18 cellular contexts compared by ENCODE assay signal in genomic region chr5:174725991-174726601, GRCh38. TPM values are rescaled to one million over a fixed set of nuclear protein-coding genes. Genes with fewer than 3 reads are reported as not detected.
A peak's percentile ranks its signal among the peaks of the same experiment; 100 is the strongest.
DNase-seq lines count a peak whose midpoint lies in the region; FAIRE-seq and TF ChIP-seq lines count a peak whose summit lies in the region.
"Had no signal": no experiment of that assay in that cellular context is flagged by ENCODE, and none has a peak within 500 bp of the region (broad histone marks: within the 10 kb centered on the region; RNA-seq: fewer than 3 reads in every experiment).

No MANE protein-coding gene starts in this region.

- POLR2A ChIA-PET in AG04450 (lab: Yijun Ruan, JAX): interaction anchor here (0.5 to 0.6 kb wide), 2 partner anchors 25 to 176 kb away, joined by 3 to 5 read pairs; no protein-coding TSS in a partner anchor
- POLR2A ChIA-PET in HEK293 (lab: Yijun Ruan, JAX): interaction anchor here (0.6 kb wide), 2 partner anchors 166 to 358 kb away, joined by 3 read pairs; no protein-coding TSS in a partner anchor
- POLR2A ChIA-PET in H1 (lab: Charles Lee; ENCODE audit: partially characterized antibody): no interaction called here

- no peak overlapping the region for H2BK120ac ChIP-seq in H1 (replicated peaks; ENCODE audit: low read depth, low read length)

- H3K4ac ChIP-seq in H1 (replicated peaks; ENCODE audit: insufficient read length, low read depth, low read length): no peak overlapping the region

- TF ChIP-seq RAD21 in H1 (IDR thresholded peaks at IDR 0.05 in 1 of 2, conservative IDR thresholded peaks at IDR 0.05 in 1 of 2; ENCODE audit: low read depth in 2 of 2, low read length in 2 of 2) (no peak), neural cell (conservative IDR thresholded peaks at IDR 0.05) (no peak)

- peak overlapping the region; percentile 81 to 92; a peak in 1 of 4 replicates for H3K4me2 ChIP-seq in H1 (ENCODE audit: insufficient read depth in 1 of 2, low read depth in 2 of 2, low read length in 2 of 2)
- no peak overlapping the region for H3K4me2 ChIP-seq in neural cell (ENCODE audit: low read length)

- H3K79me2 ChIP-seq in H1 (ENCODE audit: control insufficient read depth in 1 of 2, insufficient read depth in 2 of 2, low read length in 2 of 2) (no peaks in the 10 kb centered on the region), neural cell (replicated peaks; ENCODE audit: insufficient read depth, low read length) (no peaks in the 10 kb centered on the region)

- TF ChIP-seq EP300 in H1 (IDR thresholded peaks at IDR 0.05; ENCODE audit: borderline replicate concordance in 1 of 2, low read depth in 2 of 2, low read length in 2 of 2): no peak
- TF ChIP-seq EP300 in neural cell (conservative IDR thresholded peaks at IDR 0.05; ENCODE audit: poor library complexity, severe bottlenecking): no peak

- 10% methylated on average over 11 of the region's 11 CpGs; no CpG with 5 or more reads in 1 of the 2 experiments for WGBS in H1 (ENCODE audit: extremely low coverage in 1 of 2, insufficient coverage in 1 of 2, insufficient read length in 1 of 2, insufficient replicate concordance in 2 of 2, low coverage in 1 of 2, low lambda C conversion rate in 2 of 2, missing lambda C conversion rate in 1 of 2), 2 experiments

- H3K9me2 ChIP-seq in neural cell (ENCODE audit: insufficient read depth, low read length): no peaks in the 10 kb centered on the region

- H3K18ac ChIP-seq in H1 (ENCODE audit: extremely low read depth, low read length): no peak overlapping the region

- H3K4me3 ChIP-seq in AG04450 (ENCODE audit: low read depth, low read length) (peak overlapping the region; percentile 69), HEK293 (ENCODE audit: low read depth, low read length) (peak overlapping the region; percentile 80), H1 (ENCODE audit: extremely low read depth in 1 of 4, insufficient read depth in 2 of 4, low read depth in 3 of 4, low read length in 4 of 4) (peak overlapping the region in 1 of 4 experiments; percentile 38; a peak in 2 of 8 replicates), neural cell (ENCODE audit: low read length) (no peak overlapping the region)

- H3K4me1 ChIP-seq in HEK293 (ENCODE audit: control insufficient read depth, insufficient read depth, low read length) (peaks cover 35% of the 10 kb centered on the region), H1 (replicated peaks in 1 of 4; ENCODE audit: control insufficient read depth in 3 of 4, insufficient read depth in 4 of 4, low read length in 3 of 4) (peaks cover 8 to 22% (median 15%) of the 10 kb centered on the region in 4 experiments)

- peaks cover 17% of the 10 kb centered on the region for H3K23me2 ChIP-seq in H1 (ENCODE audit: low read depth, low read length)

- TF ChIP-seq CTCF in AG04450 (IDR thresholded peaks at IDR 0.05; ENCODE audit: low read depth, low read length) (no peak), HEK293 (tag by site-specific recombination; IDR thresholded peaks at IDR 0.05) (no peak), H1 (IDR thresholded peaks at IDR 0.05; ENCODE audit: control extremely low read depth in 1 of 3, insufficient read depth in 1 of 3, low read depth in 1 of 3, low read length in 3 of 3) (no peak), neural cell (IDR thresholded peaks at IDR 0.05; ENCODE audit: poor library complexity, severe bottlenecking) (no peak)

- H2AK5ac ChIP-seq in H1 (ENCODE audit: low read depth, low read length): no peak overlapping the region

- DNase-seq in AG04450 (ENCODE audit: low read depth, low spot score) (no peak), H1 (ENCODE audit: low read depth in 1 of 2, low spot score in 2 of 2) (no peak), amygdala (lab: John Stamatoyannopoulos, UW) (no peak), NCI-H774 (lab: John Stamatoyannopoulos, UW) (no peak), retina (no peak), NOMO-1 treated with dmso at 0.1 percent for 144 hours (lab: John Stamatoyannopoulos, UW; ENCODE audit: unreplicated experiment) (no peak)
- DNase-seq: activated CD4-positive, alpha-beta T cell treated with anti-CD3 and anti-CD28 coated beads for 4 hours; DMS79 treated with DMSO at 0.1 percent for 48 hours; effector CD8-positive, alpha-beta T cell; kidney glomerular epithelial cell; OCI-M1; stimulated activated CD4-positive, alpha-beta T cell treated with anti-CD3 and anti-CD28 coated beads, Interleukin-15, amount 100 ng/mL, for 24 hours; upper lobe of left lung had no signal

- no peak overlapping the region for H2BK20ac ChIP-seq in H1 (ENCODE audit: low read length)

- no peak for TF ChIP-seq POLR2A in H1 (IDR thresholded peaks at IDR 0.05; ENCODE audit: control extremely low read depth in 1 of 2, low read depth in 2 of 2, low read length in 2 of 2)

- H3K27ac ChIP-seq in AG04450 (ENCODE audit: low read depth, low read length): no peak overlapping the region
- peak overlapping the region; percentile 25; the same call in 1 of the 2 replicates for H3K27ac ChIP-seq in HEK293 (ENCODE audit: extremely low read depth, low read depth, low read length)
- H3K27ac ChIP-seq in H1 (ENCODE audit: low read depth, low read length): no peak overlapping the region
- H3K27ac ChIP-seq in neural cell (ENCODE audit: low read length): no peak overlapping the region
- H3K27ac ChIP-seq: gastroesophageal sphincter, upper lobe of left lung had no signal

- H4K20me1 ChIP-seq in H1 (replicated peaks in 1 of 2; ENCODE audit: control insufficient read depth in 1 of 2, insufficient read depth in 2 of 2, low read length in 2 of 2) (peaks cover 23 to 26% of the 10 kb centered on the region in 2 experiments), neural cell (ENCODE audit: insufficient read depth) (no peaks in the 10 kb centered on the region)

- CTCF ChIA-PET in AG04450 (lab: Charles Lee) (interaction anchor here (0.5 to 4.7 kb wide), 3 partner anchors 73 to 306 kb away, joined by 3 to 32 read pairs (median 3); no protein-coding TSS in a partner anchor), HEK293 (lab: Yijun Ruan, JAX) (interaction anchor here (1.1 kb wide), 2 partner anchors 302 to 306 kb away, joined by 3 to 4 read pairs; no protein-coding TSS in a partner anchor), H1 (lab: Charles Lee; ENCODE audit: partially characterized antibody) (interaction anchor here (0.7 to 3.9 kb wide), 5 partner anchors 11 to 324 kb away, joined by 3 to 21 read pairs (median 3); no protein-coding TSS in a partner anchor)

- H3K79me1 ChIP-seq in H1 (ENCODE audit: low read depth, low read length): no peaks in the 10 kb centered on the region

- H4K8ac ChIP-seq in H1 (ENCODE audit: extremely low read depth, insufficient read depth, low read length): no peak overlapping the region

- H3K23ac ChIP-seq in H1 (ENCODE audit: insufficient read length): no peak overlapping the region

- H4K5ac ChIP-seq in H1 (ENCODE audit: insufficient read length, low read depth, low read length): no peak overlapping the region

- H3K56ac ChIP-seq in H1 (replicated peaks; ENCODE audit: insufficient read length, low read depth, low read length): no peak overlapping the region

- H3F3A ChIP-seq in neural cell (ENCODE audit: insufficient read depth, low read length, poor library complexity, severe bottlenecking): no peaks in the 10 kb centered on the region

- H2AFZ ChIP-seq in H1 (ENCODE audit: low read length) (no peak overlapping the region), neural cell (ENCODE audit: low read depth, low read length) (no peak overlapping the region)

- H2BK15ac ChIP-seq in H1 (ENCODE audit: low read length): peak overlapping the region; percentile 81; the same call in 1 of the 2 replicates

- peaks cover 10 to 44% of the 10 kb centered on the region in 2 experiments for H3K36me3 ChIP-seq in HEK293 (ENCODE audit: control insufficient read depth in 2 of 2, insufficient read depth in 1 of 2, low read length in 2 of 2)
- H3K36me3 ChIP-seq in H1 (ENCODE audit: control insufficient read depth in 2 of 4, insufficient read depth in 4 of 4, low read length in 3 of 4): no peaks in the 10 kb centered on the region
- no peaks in the 10 kb centered on the region for H3K36me3 ChIP-seq in neural cell (ENCODE audit: insufficient read depth, low read length)
- H3K36me3 ChIP-seq: upper lobe of left lung had no signal

- no peak overlapping the region for H3K9ac ChIP-seq in H1 (replicated peaks in 1 of 4; ENCODE audit: extremely low read depth in 1 of 4, low read depth in 3 of 4, low read length in 3 of 4)
- no peak overlapping the region for H3K9ac ChIP-seq in neural cell (ENCODE audit: low read length)

- H3K9me3 ChIP-seq in AG04450 (ENCODE audit: control insufficient read depth, insufficient read depth, low read length) (no peaks in the 10 kb centered on the region; the same call in 1 of the 2 replicates), HEK293 (ENCODE audit: control insufficient read depth, insufficient read depth, low read depth, low read length) (no peaks in the 10 kb centered on the region), H1 (ENCODE audit: insufficient read depth in 2 of 2, low read depth in 1 of 2, low read length in 1 of 2) (no peaks in the 10 kb centered on the region), neural cell (ENCODE audit: low read length) (no peaks in the 10 kb centered on the region)
- H3K9me3 ChIP-seq: gastroesophageal sphincter, upper lobe of left lung had no signal

- no peak overlapping the region for H4K91ac ChIP-seq in H1 (replicated peaks; ENCODE audit: insufficient read length, low read length)

- H2BK5ac ChIP-seq in H1 (ENCODE audit: low read depth, low read length): no peak overlapping the region

- no peak overlapping the region for H3K14ac ChIP-seq in H1 (ENCODE audit: insufficient read length)

- no peak for FAIRE-seq in H1 (lab: Jason Lieb, UNC)
- FAIRE-seq: HepG2 had no signal

- H2BK12ac ChIP-seq in H1 (ENCODE audit: low read depth, low read length): no peak overlapping the region

- H3K27me3 ChIP-seq in AG04450 (ENCODE audit: control insufficient read depth, insufficient read depth, low read length) (peaks cover 35% of the 10 kb centered on the region), H1 (replicated peaks in 1 of 4; ENCODE audit: control insufficient read depth in 3 of 4, extremely low read depth in 1 of 4, insufficient read depth in 3 of 4, low read length in 3 of 4) (peaks cover 83 to 98% (median 93%) of the 10 kb centered on the region in 4 experiments), neural cell (ENCODE audit: insufficient read depth, low read depth, low read length) (peaks cover 100% of the 10 kb centered on the region)

RNA-seq across cellular contexts. Expression of gene MSX2, which starts 1.7 kb away (rescaled TPM):
- 7.2 and 9.5 TPM in 2 replicates for polyA plus RNA-seq in AG04450 (2011; rRNA removed)
- polyA minus RNA-seq in AG04450 (2011; rRNA and poly(A)+ RNA removed): 10.2 and 11.0 TPM in 2 replicates
- 0.38 and 0.47 TPM in 2 replicates for total RNA-seq in H1 (2021; fragmentation: NEBNext Ultra II Directional; extraction: Animal tissue kit (Norgen Biotek cat#: 25700))
- polyA plus RNA-seq in H1 (2011; rRNA removed): 0.24 and 0.30 TPM in 2 replicates
- 0.30 TPM for polyA plus RNA-seq in H1 (2011; cell fraction: cytosol; rRNA removed)
- 0.86 TPM for polyA plus RNA-seq in H1 (2011; cell fraction: nucleus; rRNA removed)
- 0.20 to 0.70 TPM (median 0.50 TPM) in 4 replicates for polyA plus RNA-seq in H1 (2012, experiment 1 of 2)
- polyA plus RNA-seq in H1 (2012, experiment 2 of 2): 0.46 TPM
- 0.43 TPM for polyA plus RNA-seq in H1 (2013, experiment 1 of 2)
- 0.42 TPM for polyA plus RNA-seq in H1 (2013, experiment 2 of 2)
- polyA minus RNA-seq in H1 (2011; rRNA and poly(A)+ RNA removed): 0.29 and 0.73 TPM in 2 replicates
- 2.0 TPM for polyA minus RNA-seq in H1 (2011; cell fraction: cytosol; rRNA and poly(A)+ RNA removed)
- polyA minus RNA-seq in H1 (2011; cell fraction: nucleus; rRNA and poly(A)+ RNA removed): not detected
- not detected in 2 replicates for polyA plus RNA-seq in neural cell
- not detected in 2 replicates for polyA minus RNA-seq in neural cell
- total RNA-seq: activated T-helper 1 cell treated with anti-CD3 and anti-CD28 coated beads, Interleukin-12 subunit alpha, Interleukin-12 subunit beta, Interleukin-2, Interleukin-4 antibody, amounts not matched to agents 30 ng/mL and 10 ng/mL and 1 ng/mL, durations not matched to agents 14 hours and 24 hours and 36 hours; HepG2 had no signal
- polyA plus RNA-seq: HepG2 had no signal
